Comparison of ENCODE assay signal across 8 cellular contexts in the genomic region with DNA sequence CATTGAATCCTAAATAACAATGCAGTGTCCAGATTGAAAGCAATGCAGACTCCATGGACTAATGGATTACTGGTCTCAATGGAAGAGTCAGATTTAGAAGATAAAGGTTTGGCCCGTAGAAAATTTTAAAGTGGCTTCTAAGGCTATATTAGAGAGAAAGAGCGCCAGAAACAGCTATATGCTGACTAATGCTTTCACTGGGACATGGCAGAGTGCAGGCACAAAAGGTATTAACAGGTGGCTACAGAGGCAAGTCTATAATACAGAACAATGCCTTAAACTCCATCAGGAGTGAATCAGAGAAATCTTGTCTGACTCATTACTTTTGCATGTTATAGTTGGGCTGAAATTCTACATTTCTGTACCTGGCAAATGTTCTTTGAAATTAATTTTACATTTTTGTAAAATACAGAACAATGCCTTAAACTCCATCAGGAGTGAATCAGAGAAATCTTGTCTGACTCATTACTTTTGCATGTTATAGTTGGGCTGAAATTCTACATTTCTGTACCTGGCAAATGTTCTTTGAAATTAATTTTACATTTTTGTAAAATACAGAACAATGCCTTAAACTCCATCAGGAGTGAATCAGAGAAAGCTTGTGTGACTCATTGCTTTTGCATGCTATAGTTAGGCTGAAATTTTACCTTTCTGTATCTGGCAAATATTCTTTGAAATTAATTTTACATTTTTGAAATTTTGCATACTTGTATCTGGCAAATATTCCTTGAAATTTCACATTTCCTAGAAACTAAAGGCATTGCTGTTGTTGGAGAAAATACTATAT.
DNase-seq lines count a peak whose midpoint lies in the region; ATAC-seq and TF ChIP-seq lines count a peak whose summit lies in the region.
"Not testable (repeated sequence)": the region's sequence is repeated elsewhere in the genome, so short reads cannot be mapped to it uniquely, and the experiment has no call there.

No MANE protein-coding gene starts in this region.

- H3K9me3 ChIP-seq in MM.1S (replicated peaks; ENCODE audit: insufficient read depth, low read length); PC-9 (ENCODE audit: insufficient read depth, low read depth): not testable (repeated sequence)

- TF ChIP-seq CTCF in MM.1S (IDR thresholded peaks at IDR 0.05; ENCODE audit: low read length); PC-9 (conservative IDR thresholded peaks at IDR 0.05); MCF 10A (IDR thresholded peaks at IDR 0.05; ENCODE audit: unreplicated experiment); fibroblast of the aortic adventitia (IDR thresholded peaks at IDR 0.05; ENCODE audit: insufficient read depth, low read length): not testable (repeated sequence)

- DNase-seq in A172 (ENCODE audit: low spot score) (peak; percentile 34), HPDE6-E6E7 (ENCODE audit: extremely low spot score) (peak; percentile 16), MM.1S (peak; percentile 30), PC-9 (peak; percentile 18 to 43), MCF 10A (ENCODE audit: unreplicated experiment) (peak; percentile 43), fibroblast of the aortic adventitia (ENCODE audit: low read depth) (peak; percentile 92), renal cortical epithelial cell (ENCODE audit: low read depth) (peak; percentile 4)

- H3K4me3 ChIP-seq in MM.1S (ENCODE audit: low read length); PC-9; fibroblast of the aortic adventitia (ENCODE audit: low read depth, low read length): not testable (repeated sequence)

- H3K79me2 ChIP-seq in MM.1S (ENCODE audit: low read length); PC-9 (ENCODE audit: low read depth): not testable (repeated sequence)

- not testable (repeated sequence) for H3K27me3 Mint-ChIP-seq in MCF 10A (ENCODE audit: insufficient read depth, unreplicated experiment)

- not testable (repeated sequence) for H3F3A ChIP-seq in MM.1S (ENCODE audit: insufficient read depth, low read length)
- H3F3A ChIP-seq in PC-9 (ENCODE audit: insufficient read depth, low read depth): peaks cover 18% of the 10 kb centered on the region; the same call in 1 of the 2 replicates

- H3K36me3 ChIP-seq in MM.1S (replicated peaks; ENCODE audit: insufficient read depth, low read length); PC-9 (ENCODE audit: low read depth): not testable (repeated sequence)

- peak; percentile 89 for ATAC-seq in SK-N-SH treated with all-trans-retinoic acid at 6 μM for 48 hours

- H3K27me3 ChIP-seq in MM.1S (replicated peaks; ENCODE audit: insufficient read depth, low read length); PC-9 (ENCODE audit: insufficient read depth, low read depth): not testable (repeated sequence)

- not testable (repeated sequence) for H3K9me2 ChIP-seq in MM.1S (replicated peaks; ENCODE audit: insufficient read depth, low read length); PC-9 (ENCODE audit: insufficient read depth)

- H3K9ac ChIP-seq in MM.1S (ENCODE audit: low read length): not testable (repeated sequence)

- not testable (repeated sequence) for H2AFZ ChIP-seq in MM.1S (ENCODE audit: low read length); PC-9

- H3K4me3 Mint-ChIP-seq in MCF 10A (ENCODE audit: unreplicated experiment): not testable (repeated sequence)

- H3K4me2 ChIP-seq in MM.1S (ENCODE audit: low read depth, low read length): not testable (repeated sequence)
- peak overlapping the region; percentile 50 for H3K4me2 ChIP-seq in PC-9

- H3K27ac Mint-ChIP-seq in MCF 10A (ENCODE audit: low read depth, unreplicated experiment): not testable (repeated sequence)

- intact Hi-C loops in PC-9 (cut with micrococcal nuclease; ENCODE audit: unreplicated experiment): loop anchor here (2.0 to 10.0 kb wide), 2 partner anchors 66 to 372 kb away; no protein-coding TSS in a partner anchor
- intact Hi-C loops in MCF 10A (cut with micrococcal nuclease): not testable (repeated sequence)

- not testable (repeated sequence) for BruUV-seq in PC-9 (replicated peaks; lab: Mats Ljungman, UMichigan); MCF 10A (replicated peaks; lab: Mats Ljungman, UMichigan)

- H3K9me3 Mint-ChIP-seq in MCF 10A (ENCODE audit: unreplicated experiment): not testable (repeated sequence)

- not testable (repeated sequence) for H3K27ac ChIP-seq in MM.1S (ENCODE audit: low read length)
- peak overlapping the region; percentile 95 for H3K27ac ChIP-seq in PC-9

- not testable (repeated sequence) for H4K20me1 ChIP-seq in MM.1S (ENCODE audit: insufficient read depth, low read length); PC-9 (ENCODE audit: insufficient read depth)

- H3K4me1 ChIP-seq in MM.1S (ENCODE audit: low read length): not testable (repeated sequence)
- peaks cover 28% of the 10 kb centered on the region for H3K4me1 ChIP-seq in PC-9 (replicated peaks; ENCODE audit: insufficient read depth)

- H3K36me3 Mint-ChIP-seq in MCF 10A (ENCODE audit: insufficient read depth, unreplicated experiment): not testable (repeated sequence)

- H3K4me1 Mint-ChIP-seq in MCF 10A (ENCODE audit: insufficient read depth, unreplicated experiment): peaks cover 16% of the 10 kb centered on the region

- POLR2A ChIA-PET in PC-9 (lab: Charles Lee; ENCODE audit: unreplicated experiment): interaction anchor here (0.7 kb wide), 1 partner anchor 211 kb away, joined by 3 read pairs; no protein-coding TSS in a partner anchor
- POLR2A ChIA-PET in MCF 10A (lab: Yijun Ruan, JAX): not testable (repeated sequence)

- CTCF ChIA-PET in PC-9 (lab: Charles Lee); MCF 10A (lab: Yijun Ruan, JAX): not testable (repeated sequence)

TF ChIP-seq in SK-N-SH treated with all-trans-retinoic acid at 6 μM for 48 hours, 23 proteins besides CTCF, POLR2A, EP300 and RAD21:
- TF ChIP-seq ISL1 (CRISPR knock-in tag; IDR thresholded peaks at IDR 0.05): 0 out of 2 replicates have a peak, but pooled peaks have one; percentile 17

Comparison
In these comparisons a context has a peak if more than half of its experiments do, and no peak if none do; other contexts are left out.
1. DNase-seq: peak in every context shown above with its lines; median percentile 92 in fibroblast of the aortic adventitia; 43 in MCF 10A; 34 in A172; 30 in PC-9; 30 in MM.1S; 16 in HPDE6-E6E7; 4 in renal cortical epithelial cell.